In genomic region chr2:44172576-44172975, GRCh38 we compare ENCODE assay signal across 21 cellular contexts. TPM values are rescaled to one million over a fixed set of nuclear protein-coding genes. Genes with fewer than 3 reads are reported as not detected.
DNase-seq lines count a peak whose midpoint lies in the region; ATAC-seq and TF ChIP-seq lines count a peak whose summit lies in the region.
"Had no signal": no experiment of that assay in that cellular context is flagged by ENCODE, and none has a peak within 500 bp of the region (broad histone marks: within the 10 kb centered on the region; RNA-seq: fewer than 3 reads in every experiment).

No MANE protein-coding gene starts in this region.

- WGBS in esophagus muscularis mucosa = 96% methylated on average over 4 of the region's 4 CpGs

- peak overlapping the region; percentile 95; the same call in 1 of the 2 replicates for H3K4me2 ChIP-seq in PC-9

- H3K4me3 ChIP-seq in PC-9 = no peak overlapping the region
- no peak overlapping the region for H3K4me3 ChIP-seq in esophagus muscularis mucosa
- peak overlapping the region; percentile 11 for H3K4me3 ChIP-seq in thoracic aorta
- no peak overlapping the region for H3K4me3 ChIP-seq in upper lobe of right lung
- H3K4me3 ChIP-seq: colonic mucosa, HAP-1, neural progenitor cell, transverse colon had no signal

- TF ChIP-seq POLR2A in esophagus muscularis mucosa (IDR thresholded peaks at IDR 0.05; ENCODE audit: low read depth) = no peak

- H3K27me3 ChIP-seq in PC-9 (ENCODE audit: insufficient read depth, low read depth) (no peaks in the 10 kb centered on the region), esophagus muscularis mucosa (no peaks in the 10 kb centered on the region), thoracic aorta (replicated peaks; ENCODE audit: insufficient read depth) (no peaks in the 10 kb centered on the region), upper lobe of right lung (no peaks in the 10 kb centered on the region)
- H3K27me3 ChIP-seq: colonic mucosa, neural progenitor cell, transverse colon had no signal

- intact Hi-C loops in PC-9 (cut with micrococcal nuclease; ENCODE audit: unreplicated experiment) (no loop called here), esophagus muscularis mucosa (cut with DNase I) (no loop called here), upper lobe of right lung (cut with DNase I) (no loop called here)

- peaks cover 3% of the 10 kb centered on the region for H3K27me3 Mint-ChIP-seq in activated naive CD4-positive, alpha-beta T cell treated with anti-CD3 and anti-CD28 coated beads, Interleukin-2, amount 10 ng/mL, durations not matched to agents 7 days and 5 days

- peaks cover 59% of the 10 kb centered on the region for H3K4me1 Mint-ChIP-seq in activated naive CD4-positive, alpha-beta T cell treated with anti-CD3 and anti-CD28 coated beads, Interleukin-2, amount 10 ng/mL, durations not matched to agents 7 days and 5 days

- no peak overlapping the region for H2AFZ ChIP-seq in PC-9
- H2AFZ ChIP-seq: neural progenitor cell had no signal

- no peak for TF ChIP-seq EP300 in esophagus muscularis mucosa (IDR thresholded peaks at IDR 0.05)

- peak overlapping the region; percentile 6 for H3K27ac Mint-ChIP-seq in activated naive CD4-positive, alpha-beta T cell treated with anti-CD3 and anti-CD28 coated beads, Interleukin-2, amount 10 ng/mL, durations not matched to agents 7 days and 5 days
- H3K27ac Mint-ChIP-seq: neural progenitor cell; stimulated activated effector memory CD8-positive, alpha-beta T cell treated with anti-CD3 and anti-CD28 coated beads, Interleukin-12 subunit alpha, Interleukin-12 subunit beta, amount 100 ng/mL, for 72 hours; T-helper 1 cell treated with Interleukin-12 subunit alpha and Interleukin-12 subunit beta and Interleukin-4 antibody, amounts not matched to agents 30 μg/mL and 1 μg/mL, for 36 hours had no signal

- ATAC-seq in thoracic aorta (ENCODE audit: insufficient number of reproducible peaks, low FRiP score, low read depth) (no peak), upper lobe of right lung (no peak), HG03108 (IDR thresholded peaks at IDR 0.05; ENCODE audit: unreplicated experiment) (no peak)
- ATAC-seq: left cardiac atrium; stimulated activated effector memory CD8-positive, alpha-beta T cell treated with anti-CD3 and anti-CD28 coated beads, Interleukin-12 subunit alpha, Interleukin-12 subunit beta, amount 100 ng/mL, for 72 hours had no signal

- H4K20me1 ChIP-seq in PC-9 (ENCODE audit: insufficient read depth) = peaks cover 40% of the 10 kb centered on the region

- H3K9me3 Mint-ChIP-seq in activated naive CD4-positive, alpha-beta T cell treated with anti-CD3 and anti-CD28 coated beads, Interleukin-2, amount 10 ng/mL, durations not matched to agents 7 days and 5 days = no peaks in the 10 kb centered on the region
- H3K9me3 Mint-ChIP-seq: stimulated activated effector memory CD8-positive, alpha-beta T cell treated with anti-CD3 and anti-CD28 coated beads, Interleukin-12 subunit alpha, Interleukin-12 subunit beta, amount 100 ng/mL, for 72 hours had no signal

- H3K9me2 ChIP-seq in PC-9 (ENCODE audit: insufficient read depth) = no peaks in the 10 kb centered on the region

- H3K4me1 ChIP-seq in PC-9 (replicated peaks; ENCODE audit: insufficient read depth) = peaks cover 27% of the 10 kb centered on the region
- peaks cover 21 to 70% (median 66%) of the 10 kb centered on the region in 4 donors for H3K4me1 ChIP-seq in esophagus muscularis mucosa
- peaks cover 40 to 63% of the 10 kb centered on the region in 2 donors for H3K4me1 ChIP-seq in thoracic aorta (ENCODE audit: control insufficient read depth in 1 of 2, low read depth in 2 of 2)
- peaks cover 38% of the 10 kb centered on the region for H3K4me1 ChIP-seq in upper lobe of right lung

- DNase-seq in activated naive CD4-positive, alpha-beta T cell treated with anti-CD3 and anti-CD28 coated beads, Interleukin-2, amount 10 ng/mL, durations not matched to agents 7 days and 5 days = no peak
- DNase-seq in activated naive CD4-positive, alpha-beta T cell (lab: John Stamatoyannopoulos, UW) = no peak
- no peak for DNase-seq in PC-9
- no peak for DNase-seq in esophagus muscularis mucosa (ENCODE audit: extremely low spot score)
- no peak for DNase-seq in thoracic aorta (ENCODE audit: low spot score)
- DNase-seq in upper lobe of right lung = no peak
- no peak for DNase-seq in SHP77 (lab: John Stamatoyannopoulos, UW)
- DNase-seq: activated CD8-positive, alpha-beta memory T cell treated with anti-CD3 and anti-CD28 coated beads for 24 hours; activated gamma-delta T cell; colonic mucosa; KG1; left cardiac atrium; NCI-H2081 treated with DMSO at 0.1 percent for 48 hours; NCI-H510A; transverse colon had no signal

- peaks cover 28% of the 10 kb centered on the region for H3K36me3 Mint-ChIP-seq in activated naive CD4-positive, alpha-beta T cell treated with anti-CD3 and anti-CD28 coated beads, Interleukin-2, amount 10 ng/mL, durations not matched to agents 7 days and 5 days

- POLR2A ChIA-PET in PC-9 (lab: Charles Lee; ENCODE audit: unreplicated experiment) = no interaction called here

- no peak for TF ChIP-seq CTCF in PC-9 (conservative IDR thresholded peaks at IDR 0.05)
- no peak for TF ChIP-seq CTCF in esophagus muscularis mucosa (IDR thresholded peaks at IDR 0.05)
- no peak for TF ChIP-seq CTCF in thoracic aorta (IDR thresholded peaks at IDR 0.05)
- TF ChIP-seq CTCF in upper lobe of right lung (IDR thresholded peaks at IDR 0.05) = no peak

- BruUV-seq in PC-9 (replicated peaks; lab: Mats Ljungman, UMichigan) = no TSS peak

- no peak overlapping the region for H3K4me3 Mint-ChIP-seq in activated naive CD4-positive, alpha-beta T cell treated with anti-CD3 and anti-CD28 coated beads, Interleukin-2, amount 10 ng/mL, durations not matched to agents 7 days and 5 days
- H3K4me3 Mint-ChIP-seq: neural progenitor cell; stimulated activated effector memory CD8-positive, alpha-beta T cell treated with anti-CD3 and anti-CD28 coated beads, Interleukin-12 subunit alpha, Interleukin-12 subunit beta, amount 100 ng/mL, for 72 hours; T-helper 1 cell treated with Interleukin-12 subunit alpha and Interleukin-12 subunit beta and Interleukin-4 antibody, amounts not matched to agents 30 μg/mL and 1 μg/mL, for 36 hours had no signal

- CTCF ChIA-PET in activated naive CD4-positive, alpha-beta T cell treated with anti-CD3 and anti-CD28 coated beads, Interleukin-2, amount 10 ng/mL, durations not matched to agents 7 days and 5 days (lab: Charles Lee) = no interaction called here
- CTCF ChIA-PET in PC-9 (lab: Charles Lee) = no interaction called here

- H3K27ac ChIP-seq in PC-9 (no peak overlapping the region), esophagus muscularis mucosa (replicated peaks in 1 of 4) (peak overlapping the region; percentile 49 to 99 (median 96)), thoracic aorta (no peak overlapping the region), upper lobe of right lung (no peak overlapping the region)
- H3K27ac ChIP-seq: colonic mucosa, HL-60, neural progenitor cell, transverse colon had no signal

- H3K36me3 ChIP-seq in PC-9 (ENCODE audit: low read depth) (peaks cover 5% of the 10 kb centered on the region; the same call in 1 of the 2 replicates), esophagus muscularis mucosa (no peaks in the 10 kb centered on the region), thoracic aorta (no peaks in the 10 kb centered on the region), upper lobe of right lung (no peaks in the 10 kb centered on the region)
- H3K36me3 ChIP-seq: colonic mucosa, neural progenitor cell, transverse colon had no signal

- H3K9me3 ChIP-seq in PC-9 (ENCODE audit: insufficient read depth, low read depth) (no peaks in the 10 kb centered on the region), esophagus muscularis mucosa (no peaks in the 10 kb centered on the region), thoracic aorta (no peaks in the 10 kb centered on the region), upper lobe of right lung (no peaks in the 10 kb centered on the region)
- H3K9me3 ChIP-seq: colonic mucosa, HAP-1, transverse colon had no signal

- peaks cover 10% of the 10 kb centered on the region; the same call in 1 of the 2 replicates for H3F3A ChIP-seq in PC-9 (ENCODE audit: insufficient read depth, low read depth)

- H3K79me2 ChIP-seq in PC-9 (ENCODE audit: low read depth) = peaks cover 88% of the 10 kb centered on the region

RNA-seq across cellular contexts. Expression of gene PPM1B, which starts 3.9 kb away (rescaled TPM):
- total RNA-seq in PC-9 (2021) = 42.3 and 45.0 TPM in 2 replicates
- 10 to 100 TPM; 61.4 to 92.7 (median 75.8) TPM for total RNA-seq in esophagus muscularis mucosa
- 10 to 100 TPM; 69.9 to 99.3 TPM for total RNA-seq in thoracic aorta
- total RNA-seq in upper lobe of right lung = 45.8 TPM

Comparison
In these comparisons a context has a peak if more than half of its experiments do, and no peak if none do; other contexts are left out.
1. H3K27ac ChIP-seq: peak in esophagus muscularis mucosa (4 of 4); none in PC-9 (single experiment), thoracic aorta (0 of 2) and upper lobe of right lung (single experiment).